ENCODE assay signal across 10 cellular contexts in the genomic region with DNA sequence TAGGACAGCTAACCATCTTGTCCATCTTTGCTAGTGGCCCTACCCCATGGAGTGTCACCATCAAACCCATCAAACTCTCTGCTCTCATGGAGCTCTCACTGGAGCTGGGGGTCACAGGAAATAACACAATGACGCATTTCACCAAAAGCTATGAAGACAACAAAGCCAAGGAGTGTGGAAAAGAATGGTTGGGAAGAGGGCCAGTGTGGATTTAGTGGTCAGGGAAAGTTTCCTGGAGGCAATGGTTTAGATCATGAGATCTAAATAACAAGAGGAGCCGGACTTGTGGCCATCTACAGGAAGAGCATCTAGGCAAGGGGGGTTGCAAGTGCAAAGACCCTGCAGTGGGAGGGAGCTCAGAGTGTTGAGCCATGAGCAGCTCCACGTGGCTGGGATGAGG.
"Had no signal": no experiment of that assay in that cellular context is flagged by ENCODE, and none has a peak within 500 bp of the region (broad histone marks: within the 10 kb centered on the region; RNA-seq: fewer than 3 reads in every experiment).

No MANE protein-coding gene starts in this region.

- H3K4me1 ChIP-seq: body of pancreas, tibial artery had no signal

- H3K4me3 Mint-ChIP-seq: activated naive CD4-positive, alpha-beta T cell treated with anti-CD3 and anti-CD28 coated beads, Interleukin-2, amount 50 U/mL, for 24 hours; dendritic cell treated with granulocyte-macrophage colony-stimulating factor and Interleukin-4, amounts not matched to agents 40 ng/mL and 50 ng/mL, for 4 days; mesothelial cell of epicardium had no signal

- H3K27ac Mint-ChIP-seq: activated naive CD4-positive, alpha-beta T cell treated with anti-CD3 and anti-CD28 coated beads, Interleukin-2, amount 50 U/mL, for 24 hours; dendritic cell treated with granulocyte-macrophage colony-stimulating factor and Interleukin-4, amounts not matched to agents 40 ng/mL and 50 ng/mL, for 4 days; mesothelial cell of epicardium had no signal

- H3K4me1 Mint-ChIP-seq: activated naive CD4-positive, alpha-beta T cell treated with anti-CD3 and anti-CD28 coated beads, Interleukin-2, amount 50 U/mL, for 24 hours had no signal

- H3K36me3 ChIP-seq: tibial artery had no signal

- H3K36me3 Mint-ChIP-seq: activated naive CD4-positive, alpha-beta T cell treated with anti-CD3 and anti-CD28 coated beads, Interleukin-2, amount 50 U/mL, for 24 hours had no signal

- H3K27ac ChIP-seq: body of pancreas, tibial artery had no signal

- ATAC-seq: body of pancreas had no signal

- DNase-seq: activated CD4-positive, alpha-beta T cell treated with anti-CD3 and anti-CD28 coated beads, Interleukin-2, amount 50 U/mL, for 4 hours; activated CD4-positive, CD25-positive, alpha-beta regulatory T cell treated with anti-CD3 and anti-CD28 coated beads, Interleukin-2, amount 50 U/mL, for 72 hours; activated T-cell treated with anti-CD3 and anti-CD28 coated beads, Interleukin-2, amount 50 U/mL, for 1 hour; body of pancreas; hippocampal formation; kidney glomerular epithelial cell had no signal

- H3K4me3 ChIP-seq: body of pancreas, tibial artery had no signal
